Comparison of ENCODE assay signal across 1 cellular context in genomic region chr19:34430738-34431625, GRCh38.
A peak's percentile ranks its signal among the peaks of the same experiment; 100 is the strongest.
TF ChIP-seq lines count a peak whose summit lies in the region.

No MANE protein-coding gene starts in this region.

TF ChIP-seq in IMR-90, 13 proteins besides CTCF, POLR2A, EP300 and RAD21:
- TF ChIP-seq RCOR1 (IDR thresholded peaks at IDR 0.05; ENCODE audit: insufficient replicate concordance, low read length), result no peak
- TF ChIP-seq MAZ (IDR thresholded peaks at IDR 0.05; ENCODE audit: borderline replicate concordance, low read depth, low read length), result peak; percentile 57
- no peak for TF ChIP-seq MAFK (IDR thresholded peaks at IDR 0.05; ENCODE audit: low read depth, low read length)
